Comparison of ENCODE assay signal across 1 cellular context in genomic region chr5:108748354-108749129, GRCh38.
TF ChIP-seq lines count a peak whose summit lies in the region.

No MANE protein-coding gene starts in this region.

TF ChIP-seq in HepG2, 621 proteins besides CTCF, POLR2A, EP300 and RAD21 (continued from another document and continues in another):
- peak; percentile 86 for TF ChIP-seq ZNF407 (CRISPR knock-in tag; IDR thresholded peaks at IDR 0.05; ENCODE audit: not compliant biosample characterization)
- peak; percentile 92 for TF ChIP-seq ZNF772 (CRISPR knock-in tag; IDR thresholded peaks at IDR 0.05)
- TF ChIP-seq ZNF597 (CRISPR knock-in tag; IDR thresholded peaks at IDR 0.05), result no peak
- no peak; the same call in 1 of the 2 replicates for TF ChIP-seq ZBTB4 (CRISPR knock-in tag; IDR thresholded peaks at IDR 0.05; ENCODE audit: borderline replicate concordance)
- peak; percentile 93; the same call in 1 of the 2 replicates for TF ChIP-seq NRL (CRISPR knock-in tag; IDR thresholded peaks at IDR 0.05; ENCODE audit: borderline replicate concordance)
- peak; percentile 93 for TF ChIP-seq HNRNPLL (IDR thresholded peaks at IDR 0.05; ENCODE audit: low read depth, low read length, poor library complexity, severe bottlenecking)
- no peak; the same call in 1 of the 2 replicates for TF ChIP-seq KDM5A (IDR thresholded peaks at IDR 0.05; ENCODE audit: borderline replicate concordance, low read length)
- peak; percentile 83 for TF ChIP-seq HNRNPK (IDR thresholded peaks at IDR 0.05; ENCODE audit: low read depth, low read length, poor library complexity, severe bottlenecking)
- no peak for TF ChIP-seq CHD4 (IDR thresholded peaks at IDR 0.05; ENCODE audit: borderline replicate concordance, low read length)
- TF ChIP-seq NFYB (CRISPR knock-in tag; IDR thresholded peaks at IDR 0.05), result peak; percentile 93
- TF ChIP-seq TCF7 (IDR thresholded peaks at IDR 0.05; ENCODE audit: low read depth), result no peak
- no peak for TF ChIP-seq TSC22D2 (CRISPR knock-in tag; IDR thresholded peaks at IDR 0.05; ENCODE audit: borderline replicate concordance)
- no peak for TF ChIP-seq SKIL (CRISPR knock-in tag; IDR thresholded peaks at IDR 0.05; ENCODE audit: borderline replicate concordance)
- TF ChIP-seq PPARG (CRISPR knock-in tag; conservative IDR thresholded peaks at IDR 0.05), result peak; percentile 31; the same call in 1 of the 2 replicates
- TF ChIP-seq ZMAT3 (CRISPR knock-in tag; conservative IDR thresholded peaks at IDR 0.05), result peak; percentile 90
- peak; percentile 68 for TF ChIP-seq AGO1 (IDR thresholded peaks at IDR 0.05; ENCODE audit: low read depth, low read length, poor library complexity, severe bottlenecking)
- TF ChIP-seq ZNF605 (CRISPR knock-in tag; IDR thresholded peaks at IDR 0.05), result peak; percentile 97
- TF ChIP-seq ZSCAN9 (CRISPR knock-in tag; IDR thresholded peaks at IDR 0.05; ENCODE audit: borderline replicate concordance), result peak; percentile 60; the same call in 1 of the 2 replicates
- TF ChIP-seq MLLT10 (CRISPR knock-in tag; IDR thresholded peaks at IDR 0.05), result no peak
- TF ChIP-seq ZMAT5 (CRISPR knock-in tag; IDR thresholded peaks at IDR 0.05; ENCODE audit: borderline replicate concordance, low read depth), result no peak
- TF ChIP-seq ZNF550 (CRISPR knock-in tag; IDR thresholded peaks at IDR 0.05; ENCODE audit: borderline replicate concordance), result no peak; the same call in 1 of the 2 replicates
- no peak for TF ChIP-seq SNAPC5 (CRISPR knock-in tag; IDR thresholded peaks at IDR 0.05; ENCODE audit: borderline replicate concordance)
- TF ChIP-seq NR0B2 (CRISPR knock-in tag; IDR thresholded peaks at IDR 0.05), result peak; percentile 32; the same call in 1 of the 2 replicates
- TF ChIP-seq MAFG (CRISPR knock-in tag; IDR thresholded peaks at IDR 0.05), result no peak
- 0 out of 2 replicates have a peak, but pooled peaks have one; percentile 69 for TF ChIP-seq CENPT (CRISPR knock-in tag; IDR thresholded peaks at IDR 0.05; ENCODE audit: low read depth)
- 0 out of 2 replicates have a peak, but pooled peaks have one; percentile 33 for TF ChIP-seq HNRNPL (IDR thresholded peaks at IDR 0.05; ENCODE audit: low read depth, low read length)
- TF ChIP-seq PRPF4 (IDR thresholded peaks at IDR 0.05; ENCODE audit: low read depth, low read length, poor library complexity, severe bottlenecking), result no peak
- 0 out of 2 replicates have a peak, but pooled peaks have one; percentile 2 for TF ChIP-seq MNT (IDR thresholded peaks at IDR 0.05)
- no peak for TF ChIP-seq ZHX2 (IDR thresholded peaks at IDR 0.05; ENCODE audit: low read depth)
- TF ChIP-seq ZHX2 (CRISPR knock-in tag; IDR thresholded peaks at IDR 0.05; ENCODE audit: borderline replicate concordance), result peak; percentile 59; the same call in 1 of the 2 replicates
- 0 out of 2 replicates have a peak, but pooled peaks have one; percentile 11 for TF ChIP-seq FOSL2 (CRISPR knock-in tag; IDR thresholded peaks at IDR 0.05)
